8 cellular contexts compared by ENCODE assay signal in the genomic region with DNA sequence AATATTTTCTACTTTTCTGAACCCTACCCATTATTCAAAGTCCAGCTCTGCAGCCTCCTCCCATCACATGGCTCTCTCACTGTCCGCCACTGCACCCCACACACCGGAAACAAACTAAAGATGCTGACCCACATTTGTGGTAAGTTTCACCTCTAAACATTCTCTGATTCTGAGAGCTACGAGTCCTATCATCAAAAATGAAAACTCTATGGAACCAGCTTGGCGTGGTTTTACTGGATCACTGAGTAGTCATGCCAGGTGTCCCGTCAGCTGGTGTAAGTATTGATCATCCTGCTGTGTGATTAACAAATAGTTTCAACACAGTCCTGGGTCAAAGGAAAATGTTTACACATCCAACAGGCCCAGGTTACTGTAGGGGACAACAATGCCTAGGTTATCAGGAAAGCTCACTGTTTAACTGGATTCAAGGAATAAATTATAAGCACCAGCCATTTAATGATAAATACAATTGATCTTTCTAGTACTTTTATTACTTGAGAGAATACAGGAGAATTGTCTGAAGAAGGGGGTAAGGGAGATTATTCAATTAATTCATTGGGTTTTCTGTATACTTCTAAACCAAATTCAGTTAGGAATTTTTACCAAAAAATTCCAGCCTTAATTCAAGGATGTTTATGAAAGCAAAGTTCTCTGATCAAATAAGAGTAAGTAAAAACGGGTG. TPM values are rescaled to one million over a fixed set of nuclear protein-coding genes. Genes with fewer than 3 reads are reported as not detected.
DNase-seq lines count a peak whose midpoint lies in the region; ATAC-seq and TF ChIP-seq lines count a peak whose summit lies in the region.

No MANE protein-coding gene starts in this region.

- intact Hi-C loops in aorta (cut with DNase I), result loop anchor here (5.0 to 10.0 kb wide), 2 partner anchors 251 to 253 kb away; no protein-coding TSS in a partner anchor

- ATAC-seq in HG02798 (IDR thresholded peaks at IDR 0.05; ENCODE audit: poor library complexity, unreplicated experiment), result peak; percentile 54
- no peak for ATAC-seq in memory B cell (ENCODE audit: low read depth)
- ATAC-seq in GM18502 (IDR thresholded peaks at IDR 0.05; ENCODE audit: poor library complexity, unreplicated experiment), result no peak
- no peak for ATAC-seq in aorta (ENCODE audit: low FRiP score)

- TF ChIP-seq CTCF in GM12865 (IDR thresholded peaks at IDR 0.05; ENCODE audit: insufficient read depth, low read depth, low read length, missing control alignments), result no peak
- no peak for TF ChIP-seq CTCF in smooth muscle cell (IDR thresholded peaks at IDR 0.05; ENCODE audit: borderline replicate concordance, insufficient read depth, poor library complexity, severe bottlenecking)

- H3K9ac ChIP-seq in smooth muscle cell (ENCODE audit: low read depth), result no peak overlapping the region

- H3K27me3 ChIP-seq in smooth muscle cell (ENCODE audit: low read depth) (no peaks in the 10 kb centered on the region), aorta (ENCODE audit: control insufficient read depth in 1 of 2, insufficient read depth in 2 of 2, low read length in 1 of 2) (no peaks in the 10 kb centered on the region)

- H3K4me3 Mint-ChIP-seq in activated naive CD4-positive, alpha-beta T cell treated with anti-CD3 and anti-CD28 coated beads, Interleukin-2, amount 10 ng/mL, durations not matched to agents 7 days and 5 days, result peak overlapping the region; percentile 72
- peak overlapping the region; percentile 83 for H3K4me3 Mint-ChIP-seq in memory B cell

- no peaks in the 10 kb centered on the region for H3F3A ChIP-seq in smooth muscle cell (ENCODE audit: low read depth)

- H3K4me1 Mint-ChIP-seq in activated naive CD4-positive, alpha-beta T cell treated with anti-CD3 and anti-CD28 coated beads, Interleukin-2, amount 10 ng/mL, durations not matched to agents 7 days and 5 days, result peaks cover 98% of the 10 kb centered on the region
- peaks cover 60% of the 10 kb centered on the region for H3K4me1 Mint-ChIP-seq in memory B cell

- peak overlapping the region; percentile 28; the same call in 1 of the 2 replicates for H3K4me3 ChIP-seq in GM12865 (ENCODE audit: low read depth, low read length)
- H3K4me3 ChIP-seq in smooth muscle cell, result no peak overlapping the region
- no peak overlapping the region for H3K4me3 ChIP-seq in aorta (ENCODE audit: low read length in 2 of 2)

- peak overlapping the region; percentile 91 for H3K27ac Mint-ChIP-seq in activated naive CD4-positive, alpha-beta T cell treated with anti-CD3 and anti-CD28 coated beads, Interleukin-2, amount 10 ng/mL, durations not matched to agents 7 days and 5 days
- H3K27ac Mint-ChIP-seq in memory B cell, result peak overlapping the region; percentile 94

- CTCF ChIA-PET in activated naive CD4-positive, alpha-beta T cell treated with anti-CD3 and anti-CD28 coated beads, Interleukin-2, amount 10 ng/mL, durations not matched to agents 7 days and 5 days (lab: Charles Lee), result interaction anchor here (0.6 to 2.6 kb wide), 11 partner anchors 9 to 40 kb away, joined by 3 to 10 read pairs (median 4); no protein-coding TSS in a partner anchor

- 93% methylated on average over 6 of the region's 6 CpGs for WGBS in smooth muscle cell (ENCODE audit: low lambda C conversion rate)
- WGBS in aorta, 2 donors, result 87 to 96% methylated on average over 6 of the region's 6 CpGs

- peaks cover 57% of the 10 kb centered on the region for H3K79me2 ChIP-seq in smooth muscle cell (ENCODE audit: low read depth)

- H3K9me3 ChIP-seq in smooth muscle cell (replicated peaks; ENCODE audit: low read depth), result no peaks in the 10 kb centered on the region
- H3K9me3 ChIP-seq in aorta (ENCODE audit: control insufficient read depth, low read length), result no peaks in the 10 kb centered on the region

- H3K4me2 ChIP-seq in smooth muscle cell, result no peak overlapping the region

- DNase-seq in GM12865 (ENCODE audit: low read depth) (peak; percentile 87), memory B cell (ENCODE audit: low spot score in 2 of 2) (no peak), smooth muscle cell (lab: John Stamatoyannopoulos, UW; ENCODE audit: unreplicated experiment) (no peak), cerebellum (ENCODE audit: low spot score) (no peak), aorta (no peak)
- peak; percentile 69 for DNase-seq in activated naive CD4-positive, alpha-beta T cell treated with anti-CD3 and anti-CD28 coated beads, Interleukin-2, amount 10 ng/mL, durations not matched to agents 7 days and 5 days

- peaks cover 51% of the 10 kb centered on the region for H3K36me3 Mint-ChIP-seq in activated naive CD4-positive, alpha-beta T cell treated with anti-CD3 and anti-CD28 coated beads, Interleukin-2, amount 10 ng/mL, durations not matched to agents 7 days and 5 days
- peaks cover 4% of the 10 kb centered on the region for H3K36me3 Mint-ChIP-seq in memory B cell

- peaks cover 76% of the 10 kb centered on the region for H4K20me1 ChIP-seq in smooth muscle cell (ENCODE audit: low read depth)

- H3K4me1 ChIP-seq in smooth muscle cell (ENCODE audit: low read depth), result no peaks in the 10 kb centered on the region
- no peaks in the 10 kb centered on the region for H3K4me1 ChIP-seq in aorta (ENCODE audit: control insufficient read depth in 1 of 2, insufficient read depth in 2 of 2, low read length in 2 of 2)

- H3K36me3 ChIP-seq in smooth muscle cell (ENCODE audit: low read depth) (no peaks in the 10 kb centered on the region), aorta (ENCODE audit: control insufficient read depth in 1 of 2, insufficient read depth in 2 of 2, low read length in 1 of 2) (no peaks in the 10 kb centered on the region)

- H3K27me3 Mint-ChIP-seq in activated naive CD4-positive, alpha-beta T cell treated with anti-CD3 and anti-CD28 coated beads, Interleukin-2, amount 10 ng/mL, durations not matched to agents 7 days and 5 days, result no peaks in the 10 kb centered on the region
- H3K27me3 Mint-ChIP-seq in memory B cell, result no peaks in the 10 kb centered on the region

- no peak overlapping the region for H2AFZ ChIP-seq in smooth muscle cell (ENCODE audit: low read depth)

- no peaks in the 10 kb centered on the region for H3K9me3 Mint-ChIP-seq in activated naive CD4-positive, alpha-beta T cell treated with anti-CD3 and anti-CD28 coated beads, Interleukin-2, amount 10 ng/mL, durations not matched to agents 7 days and 5 days
- H3K9me3 Mint-ChIP-seq in memory B cell, result no peaks in the 10 kb centered on the region

- H3K27ac ChIP-seq in smooth muscle cell (ENCODE audit: low read depth) (no peak overlapping the region), aorta (ENCODE audit: low read depth in 1 of 2, low read length in 2 of 2) (no peak overlapping the region)

RNA-seq across cellular contexts. Expression of a gene that starts 33.9 kb away (rescaled TPM):
- total RNA-seq in smooth muscle cell (17.4 and 19.3 TPM in 2 replicates), cerebellum (40.5 TPM), aorta (10 to 100 TPM; 45.0 to 66.8 TPM)
- polyA plus RNA-seq in smooth muscle cell (14.1 and 26.9 TPM in 2 replicates), aorta (10 to 100 TPM; 20.3 to 20.4 TPM)

Comparison
In these comparisons a context has a peak if more than half of its experiments do, and no peak if none do; other contexts are left out.
1. DNase-seq: peak in GM12865 (single experiment) and activated naive CD4-positive, alpha-beta T cell treated with anti-CD3 and anti-CD28 coated beads, Interleukin-2, amount 10 ng/mL, durations not matched to agents 7 days and 5 days (single experiment); none in memory B cell (0 of 2), smooth muscle cell (single experiment), cerebellum (single experiment) and aorta (0 of 2).